ENCODE assay signal across 8 cellular contexts in genomic region chr21:37219766-37220432, GRCh38. TPM values are rescaled to one million over a fixed set of nuclear protein-coding genes. Genes with fewer than 3 reads are reported as not detected.
A peak's percentile ranks its signal among the peaks of the same experiment; 100 is the strongest.
DNase-seq lines count a peak whose midpoint lies in the region; ATAC-seq, FAIRE-seq and TF ChIP-seq lines count a peak whose summit lies in the region.

No MANE protein-coding gene starts in this region.

- H3K27ac ChIP-seq in coronary artery, result peak overlapping the region in 1 of 2 donors; percentile 81
- H3K27ac ChIP-seq in pancreas, result peak overlapping the region in 2 of 4 donors; percentile 54 to 64

- H3K27me3 ChIP-seq in pancreas, result no peaks in the 10 kb centered on the region

- intact Hi-C loops in pancreas (cut with DNase I), result no loop called here

- H3K4me3 ChIP-seq in coronary artery, result peak overlapping the region; percentile 76
- H3K4me3 ChIP-seq in pancreas, result peak overlapping the region in 3 of 4 donors; percentile 54 to 66 (median 57)

- no peak for TF ChIP-seq POLR2A in GM12891 (IDR thresholded peaks at IDR 0.05; ENCODE audit: low read depth, low read length)

- DNase-seq in GM12891 (ENCODE audit: insufficient read length, low spot score) (no peak), OCI-M1 (lab: John Stamatoyannopoulos, UW) (peak; percentile 63), coronary artery (ENCODE audit: low spot score) (no peak), pancreas (no peak), left lobe of liver (ENCODE audit: low spot score) (no peak), KG1 (lab: John Stamatoyannopoulos, UW) (no peak), NOMO-1 treated with dmso at 0.1 percent for 144 hours (lab: John Stamatoyannopoulos, UW; ENCODE audit: unreplicated experiment) (no peak)

- no peaks in the 10 kb centered on the region for H3K9me3 ChIP-seq in pancreas

- TF ChIP-seq CTCF in coronary artery (IDR thresholded peaks at IDR 0.05), result no peak
- TF ChIP-seq CTCF in pancreas (IDR thresholded peaks at IDR 0.05), result no peak

- H3K4me1 ChIP-seq in pancreas, result peaks cover 0 to 3% (median 0%) of the 10 kb centered on the region in 3 donors

- H3K36me3 ChIP-seq in pancreas, result peaks cover 0 to 13% (median 6%) of the 10 kb centered on the region in 3 donors

- 45 to 53% methylated on average over 13 of the region's 13 CpGs for WGBS in pancreas, 2 donors

- ATAC-seq in pancreas (no peak), left lobe of liver (no peak), GM18858 (IDR thresholded peaks at IDR 0.05; ENCODE audit: unreplicated experiment) (no peak)

- FAIRE-seq in GM12891 (lab: Jason Lieb, UNC), result peak; percentile 83
- no peak for FAIRE-seq in pancreas (lab: Jason Lieb, UNC)

TF ChIP-seq in GM12891, 5 proteins besides CTCF, POLR2A, EP300 and RAD21:
- TF ChIP-seq POLR2AphosphoS5 (IDR thresholded peaks at IDR 0.05; ENCODE audit: low read depth, low read length) (no peak), PAX5 (IDR thresholded peaks at IDR 0.05; ENCODE audit: insufficient read depth, low read length, severe bottlenecking) (no peak), SPI1 (IDR thresholded peaks at IDR 0.05; ENCODE audit: low read depth, low read length) (no peak), TAF1 (IDR thresholded peaks at IDR 0.05; ENCODE audit: low read depth, low read length) (no peak)

RNA-seq across cellular contexts. Expression of gene VPS26C, which starts 47.2 kb away (rescaled TPM):
- polyA plus RNA-seq in GM12891 (2012; ENCODE audit: low read depth, missing spikeins), result 29.8 TPM
- 10 to 100 TPM; 15.7 to 29.9 (median 22.4) TPM for total RNA-seq in pancreas
- 10 to 100 TPM in 1 of 2 donors, 1 to 10 TPM in 1; 8.5 to 12.2 TPM for polyA plus RNA-seq in pancreas
- 27.7 TPM for total RNA-seq in left lobe of liver
